In the genomic region with DNA sequence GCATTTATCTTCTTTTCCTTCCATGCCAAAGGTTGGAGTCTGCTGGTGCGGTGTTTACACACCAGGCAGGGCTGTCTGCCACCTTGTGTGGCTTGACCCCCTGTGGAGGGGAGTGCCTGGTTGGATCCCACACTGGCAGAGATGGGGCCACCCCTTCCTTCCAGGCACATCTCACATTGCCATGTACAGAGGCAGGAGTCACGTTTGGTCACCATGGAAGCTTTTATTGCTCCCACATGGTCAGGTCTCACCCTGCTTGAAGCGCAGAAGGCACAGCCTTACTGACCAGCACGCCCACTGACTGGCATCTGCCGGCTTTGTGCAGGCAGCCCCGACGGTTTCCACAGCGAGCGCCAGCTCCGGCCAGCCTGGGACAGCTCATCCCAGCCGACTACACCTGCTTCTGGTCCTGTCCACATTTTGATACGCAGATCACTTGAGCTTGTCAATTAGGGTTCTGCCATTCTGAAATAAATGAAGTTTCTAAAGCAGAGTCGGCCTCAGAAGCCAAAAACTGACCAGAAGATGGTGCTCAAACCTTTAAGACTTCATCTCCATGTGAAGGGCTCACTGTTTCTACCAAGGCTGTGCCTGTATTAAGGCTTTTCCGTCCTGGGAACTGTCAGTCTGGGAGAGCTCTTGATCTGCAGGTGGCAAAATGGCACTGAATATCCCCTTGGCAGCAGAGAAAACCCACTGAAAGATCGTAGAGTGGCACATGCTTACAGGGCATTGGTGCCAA, we compare ENCODE assay signal across 11 cellular contexts. TPM values are rescaled to one million over a fixed set of nuclear protein-coding genes. Genes with fewer than 3 reads are reported as not detected.
DNase-seq lines count a peak whose midpoint lies in the region; ATAC-seq and TF ChIP-seq lines count a peak whose summit lies in the region.
"Had no signal": no experiment of that assay in that cellular context is flagged by ENCODE, and none has a peak within 500 bp of the region (broad histone marks: within the 10 kb centered on the region; RNA-seq: fewer than 3 reads in every experiment).

No MANE protein-coding gene starts in this region.

- H3K4me3 Mint-ChIP-seq in neural crest cell: no peak overlapping the region
- H3K4me3 Mint-ChIP-seq: stimulated activated effector memory CD8-positive, alpha-beta T cell treated with anti-CD3 and anti-CD28 coated beads, Interleukin-12 subunit alpha, Interleukin-12 subunit beta, amount 100 ng/mL, for 72 hours had no signal

- peak; percentile 24 for DNase-seq in EH (ENCODE audit: low read depth)
- peak; percentile 80 for DNase-seq in NCI-H146 (lab: John Stamatoyannopoulos, UW)
- peak; percentile 68 for DNase-seq in cerebellar cortex (ENCODE audit: low spot score)
- DNase-seq in neural crest cell (ENCODE audit: low read depth, low spot score): no peak
- no peak for DNase-seq in NCI-H226
- no peak for DNase-seq in HuH-7 (ENCODE audit: low spot score)
- DNase-seq: HCEC 1CT, NCI-H2029 had no signal

- peak overlapping the region; percentile 48 for H3K27ac Mint-ChIP-seq in neural crest cell (ENCODE audit: unreplicated experiment)
- H3K27ac Mint-ChIP-seq: stimulated activated effector memory CD8-positive, alpha-beta T cell treated with anti-CD3 and anti-CD28 coated beads, Interleukin-12 subunit alpha, Interleukin-12 subunit beta, amount 100 ng/mL, for 72 hours had no signal

- TF ChIP-seq CTCF in neural crest cell (conservative IDR thresholded peaks at IDR 0.05): peak; percentile 31

- ATAC-seq in HG03439 (IDR thresholded peaks at IDR 0.05; ENCODE audit: unreplicated experiment): no peak
- ATAC-seq: stimulated activated effector memory CD8-positive, alpha-beta T cell treated with anti-CD3 and anti-CD28 coated beads, Interleukin-12 subunit alpha, Interleukin-12 subunit beta, amount 100 ng/mL, for 72 hours had no signal

- no peaks in the 10 kb centered on the region for H3K4me1 Mint-ChIP-seq in neural crest cell
- H3K4me1 Mint-ChIP-seq: stimulated activated effector memory CD8-positive, alpha-beta T cell treated with anti-CD3 and anti-CD28 coated beads, Interleukin-12 subunit alpha, Interleukin-12 subunit beta, amount 100 ng/mL, for 72 hours had no signal

- H3K27me3 Mint-ChIP-seq in neural crest cell (ENCODE audit: low read depth): no peaks in the 10 kb centered on the region

- peaks cover 7% of the 10 kb centered on the region for H3K36me3 Mint-ChIP-seq in neural crest cell (ENCODE audit: low read depth)

- no peaks in the 10 kb centered on the region for H3K9me3 Mint-ChIP-seq in neural crest cell
- H3K9me3 Mint-ChIP-seq: stimulated activated effector memory CD8-positive, alpha-beta T cell treated with anti-CD3 and anti-CD28 coated beads, Interleukin-12 subunit alpha, Interleukin-12 subunit beta, amount 100 ng/mL, for 72 hours had no signal

RNA-seq across cellular contexts. Expression of a gene that starts 35.6 kb away (rescaled TPM):
- not detected in 2 replicates for total RNA-seq in neural crest cell
- total RNA-seq: mononuclear cell had no signal

Comparison
In these comparisons a context has a peak if more than half of its experiments do, and no peak if none do; other contexts are left out.
1. DNase-seq: peak in EH (single experiment), NCI-H146 (single experiment) and cerebellar cortex (single experiment); none in neural crest cell (single experiment), NCI-H226 (single experiment) and HuH-7 (single experiment).